In genomic region chr20:54123587-54124180, GRCh38 we compare ENCODE assay signal across 10 cellular contexts. TPM values are rescaled to one million over a fixed set of nuclear protein-coding genes. Genes with fewer than 3 reads are reported as not detected.
DNase-seq lines count a peak whose midpoint lies in the region; ATAC-seq and TF ChIP-seq lines count a peak whose summit lies in the region.
"Had no signal": no experiment of that assay in that cellular context is flagged by ENCODE, and none has a peak within 500 bp of the region (broad histone marks: within the 10 kb centered on the region; RNA-seq: fewer than 3 reads in every experiment).

No MANE protein-coding gene starts in this region.

- 34 to 48% methylated on average over 7 to 10 of the region's 11 CpGs for WGBS in esophagus squamous epithelium, 2 donors

- no peaks in the 10 kb centered on the region for H3K27me3 ChIP-seq in esophagus squamous epithelium

- ATAC-seq in HG03469 (IDR thresholded peaks at IDR 0.05; ENCODE audit: unreplicated experiment) (no peak), GM21526 (IDR thresholded peaks at IDR 0.05; ENCODE audit: low FRiP score, unreplicated experiment) (no peak)

- intact Hi-C loops in esophagus squamous epithelium (cut with DNase I) (no loop called here), posterior vena cava (cut with DNase I) (no loop called here)

- H3K4me1 ChIP-seq in esophagus squamous epithelium: peaks cover 0 to 34% (median 19%) of the 10 kb centered on the region in 3 donors

- no peak overlapping the region for H3K4me3 ChIP-seq in esophagus squamous epithelium

- H3K27ac ChIP-seq in esophagus squamous epithelium: peak overlapping the region; percentile 75 to 89 (median 82)

- peak; percentile 95 for DNase-seq in Daoy (ENCODE audit: low read depth)
- peak; percentile 54 for DNase-seq in NCI-H2196 treated with DMSO at 0.1 percent for 48 hours (lab: John Stamatoyannopoulos, UW; ENCODE audit: unreplicated experiment)
- no peak for DNase-seq in esophagus squamous epithelium (lab: John Stamatoyannopoulos, UW)
- peak; percentile 81 for DNase-seq in posterior vena cava (ENCODE audit: low spot score)
- DNase-seq in NCI-H748 (lab: John Stamatoyannopoulos, UW; ENCODE audit: unreplicated experiment): no peak
- DNase-seq in activated CD4-positive, CD25-positive, alpha-beta regulatory T cell treated with anti-CD3 and anti-CD28 coated beads, Interleukin-2, amount 50 U/mL, for 72 hours: no peak
- DNase-seq: NCI-H146 had no signal

- no peaks in the 10 kb centered on the region for H3K36me3 ChIP-seq in esophagus squamous epithelium

- no peaks in the 10 kb centered on the region for H3K9me3 ChIP-seq in esophagus squamous epithelium

- no peak for TF ChIP-seq POLR2A in esophagus squamous epithelium (IDR thresholded peaks at IDR 0.05)

- TF ChIP-seq CTCF in esophagus squamous epithelium (IDR thresholded peaks at IDR 0.05): no peak

RNA-seq across cellular contexts. Expression of gene CYP24A1, which starts 50.1 kb away (rescaled TPM):
- 0.46 and 1.0 TPM in 2 replicates for total RNA-seq in Daoy (2014; rRNA removed; shearing (Covaris generic))
- 10 to 100 TPM in 2 of 4 donors, 1 to 10 TPM in 2; 1.3 to 12.3 (median 8.9) TPM for total RNA-seq in esophagus squamous epithelium
- not detected for total RNA-seq in posterior vena cava
- total RNA-seq: subcutaneous adipose tissue had no signal

RNA-seq across cellular contexts. Expression of gene BCAS1, which starts 53.3 kb away (rescaled TPM):
- total RNA-seq in Daoy (2014; rRNA removed; shearing (Covaris generic)): not detected in 2 replicates
- 1 to 10 TPM in 3 of 4 donors, under 1 TPM in 1; 0.97 to 9.3 (median 4.4) TPM for total RNA-seq in esophagus squamous epithelium
- 1 to 10 TPM in 1 of 2 donors, under 1 TPM in 1; 0.86 to 1.8 TPM for total RNA-seq in posterior vena cava
- total RNA-seq: subcutaneous adipose tissue had no signal

Comparison
In these comparisons a context has a peak if more than half of its experiments do, and no peak if none do; other contexts are left out.
1. DNase-seq: peak in Daoy (single experiment), NCI-H2196 treated with DMSO at 0.1 percent for 48 hours (single experiment) and posterior vena cava (single experiment); none in esophagus squamous epithelium (single experiment), NCI-H748 (single experiment) and activated CD4-positive, CD25-positive, alpha-beta regulatory T cell treated with anti-CD3 and anti-CD28 coated beads, Interleukin-2, amount 50 U/mL, for 72 hours (single experiment).